17 cellular contexts compared by ENCODE assay signal in genomic region chr5:178861627-178862026, GRCh38. TPM values are rescaled to one million over a fixed set of nuclear protein-coding genes. Genes with fewer than 3 reads are reported as not detected.
DNase-seq lines count a peak whose midpoint lies in the region; TF ChIP-seq lines count a peak whose summit lies in the region.
"Had no signal": no experiment of that assay in that cellular context is flagged by ENCODE, and none has a peak within 500 bp of the region (broad histone marks: within the 10 kb centered on the region; RNA-seq: fewer than 3 reads in every experiment).

No MANE protein-coding gene starts in this region.

- H3K4me3 Mint-ChIP-seq in Caco-2 (ENCODE audit: unreplicated experiment) (peak overlapping the region; percentile 74), mesothelial cell of epicardium (peak overlapping the region; percentile 63)
- peak overlapping the region; percentile 63 for H3K4me3 Mint-ChIP-seq in activated naive CD8-positive, alpha-beta T cell treated with anti-CD3 and anti-CD28 coated beads for 36 hours

- POLR2A ChIA-PET in Caco-2 (lab: Charles Lee), result no interaction called here

- no peaks in the 10 kb centered on the region for H3K9me3 ChIP-seq in Caco-2

- TF ChIP-seq CTCF in Caco-2 (IDR thresholded peaks at IDR 0.05; ENCODE audit: insufficient read depth in 1 of 2, low read depth in 1 of 2, low read length in 1 of 2, severe bottlenecking in 1 of 2, unreplicated experiment in 1 of 2) (no peak), mesothelial cell of epicardium (IDR thresholded peaks at IDR 0.05; ENCODE audit: unreplicated experiment) (no peak)

- no TSS peak for BruUV-seq in Caco-2 (replicated peaks; lab: Mats Ljungman, UMichigan)

- H3K4me1 ChIP-seq in ACC112 (ENCODE audit: control insufficient read depth, insufficient read depth, low read length, unreplicated experiment) (peaks cover 5% of the 10 kb centered on the region), Caco-2 (no peaks in the 10 kb centered on the region)

- peak overlapping the region; percentile 68 for H3K4me3 ChIP-seq in ACC112 (ENCODE audit: low read depth, low read length)
- no peak overlapping the region; the same call in 1 of the 2 replicates for H3K4me3 ChIP-seq in Caco-2 (ENCODE audit: low read depth, low read length)

- H3K79me2 ChIP-seq in ACC112 (ENCODE audit: control insufficient read depth, insufficient read depth, low read length, unreplicated experiment), result peaks cover 26% of the 10 kb centered on the region

- peak overlapping the region; percentile 60 for H3K27ac Mint-ChIP-seq in Caco-2 (ENCODE audit: unreplicated experiment)
- no peak overlapping the region for H3K27ac Mint-ChIP-seq in activated naive CD8-positive, alpha-beta T cell treated with anti-CD3 and anti-CD28 coated beads for 36 hours
- peak overlapping the region; percentile 51 for H3K27ac Mint-ChIP-seq in mesothelial cell of epicardium

- CTCF ChIA-PET in Caco-2 (lab: Charles Lee), result no interaction called here

- H3K27me3 ChIP-seq in ACC112 (ENCODE audit: insufficient read depth, low read length) (no peaks in the 10 kb centered on the region), Caco-2 (replicated peaks; ENCODE audit: control insufficient read depth, insufficient read depth, low read length) (no peaks in the 10 kb centered on the region)
- H3K27me3 ChIP-seq: MG63 had no signal

- intact Hi-C loops in Caco-2 (cut with micrococcal nuclease; ENCODE audit: unreplicated experiment), result no loop called here

- H3K4me1 Mint-ChIP-seq in Caco-2 (ENCODE audit: low read depth, unreplicated experiment), result peaks cover 15% of the 10 kb centered on the region
- peaks cover 21% of the 10 kb centered on the region for H3K4me1 Mint-ChIP-seq in activated naive CD8-positive, alpha-beta T cell treated with anti-CD3 and anti-CD28 coated beads for 36 hours
- H3K4me1 Mint-ChIP-seq in mesothelial cell of epicardium, result peaks cover 18% of the 10 kb centered on the region

- H3K27me3 Mint-ChIP-seq in Caco-2 (ENCODE audit: insufficient read depth, unreplicated experiment) (no peaks in the 10 kb centered on the region), mesothelial cell of epicardium (ENCODE audit: low read depth) (no peaks in the 10 kb centered on the region)
- no peaks in the 10 kb centered on the region for H3K27me3 Mint-ChIP-seq in activated naive CD8-positive, alpha-beta T cell treated with anti-CD3 and anti-CD28 coated beads for 36 hours

- no peak overlapping the region for H3K27ac ChIP-seq in ACC112 (ENCODE audit: low read depth, low read length)
- H3K27ac ChIP-seq: C4-2B, HL-60 had no signal

- H3K36me3 ChIP-seq in ACC112 (ENCODE audit: insufficient read depth, low read length), result peaks cover 27% of the 10 kb centered on the region
- peaks cover 1% of the 10 kb centered on the region; the same call in 1 of the 2 replicates for H3K36me3 ChIP-seq in Caco-2 (ENCODE audit: control insufficient read depth, insufficient read depth, low read length)

- DNase-seq in Caco-2, result no peak
- no peak for DNase-seq in activated naive CD8-positive, alpha-beta T cell treated with anti-CD3 and anti-CD28 coated beads for 36 hours
- DNase-seq in mesothelial cell of epicardium (ENCODE audit: low spot score in 2 of 2, unreplicated experiment in 2 of 2), result no peak
- no peak for DNase-seq in COR-L47 (lab: John Stamatoyannopoulos, UW)
- no peak for DNase-seq in effector CD4-positive, alpha-beta T cell
- DNase-seq in COLO668 (lab: John Stamatoyannopoulos, UW; ENCODE audit: unreplicated experiment), result no peak
- DNase-seq in kidney glomerular epithelial cell (lab: John Stamatoyannopoulos, UW), result no peak
- DNase-seq: activated effector memory CD4-positive, alpha-beta T cell treated with Interleukin-2 at 50 U/mL for 16 hours; dermis blood vessel endothelial cell; left cardiac atrium; MG63; NCI-H226; nucleus accumbens; RPMI8226 had no signal

- H3K9me3 Mint-ChIP-seq in Caco-2 (ENCODE audit: unreplicated experiment), result no peaks in the 10 kb centered on the region
- peaks cover 5% of the 10 kb centered on the region for H3K9me3 Mint-ChIP-seq in activated naive CD8-positive, alpha-beta T cell treated with anti-CD3 and anti-CD28 coated beads for 36 hours
- H3K9me3 Mint-ChIP-seq in mesothelial cell of epicardium, result peaks cover 11% of the 10 kb centered on the region

- H3K36me3 Mint-ChIP-seq in Caco-2 (ENCODE audit: insufficient read depth, unreplicated experiment), result peaks cover 55% of the 10 kb centered on the region
- H3K36me3 Mint-ChIP-seq in activated naive CD8-positive, alpha-beta T cell treated with anti-CD3 and anti-CD28 coated beads for 36 hours, result peaks cover 41% of the 10 kb centered on the region
- peaks cover 16% of the 10 kb centered on the region for H3K36me3 Mint-ChIP-seq in mesothelial cell of epicardium

- no peak overlapping the region for H2AFZ ChIP-seq in ACC112 (ENCODE audit: low read length, unreplicated experiment)

RNA-seq across cellular contexts. Expression of gene ZNF354B, which starts 1.9 kb away (rescaled TPM):
- total RNA-seq in Caco-2 (2022) (21.0 and 22.3 TPM in 2 replicates), mesothelial cell of epicardium (27.4 to 28.7 TPM (median 28.2 TPM) in 3 replicates)
- total RNA-seq in activated naive CD8-positive, alpha-beta T cell treated with anti-CD3 and anti-CD28 coated beads for 36 hours, result 10 to 100 TPM in 1 of 2 experiments, 1 to 10 TPM in 1; 9.4 to 11.0 TPM

RNA-seq across cellular contexts. Expression of gene ZFP2, which starts 34.1 kb away (rescaled TPM):
- 0.29 and 0.35 TPM in 2 replicates for total RNA-seq in Caco-2 (2022)
- total RNA-seq in activated naive CD8-positive, alpha-beta T cell treated with anti-CD3 and anti-CD28 coated beads for 36 hours, result under 1 TPM; 0.32 to 0.37 TPM
- 3.8 to 4.3 TPM (median 4.0 TPM) in 3 replicates for total RNA-seq in mesothelial cell of epicardium
